ENCODE assay signal across 2 cellular contexts in the genomic region with DNA sequence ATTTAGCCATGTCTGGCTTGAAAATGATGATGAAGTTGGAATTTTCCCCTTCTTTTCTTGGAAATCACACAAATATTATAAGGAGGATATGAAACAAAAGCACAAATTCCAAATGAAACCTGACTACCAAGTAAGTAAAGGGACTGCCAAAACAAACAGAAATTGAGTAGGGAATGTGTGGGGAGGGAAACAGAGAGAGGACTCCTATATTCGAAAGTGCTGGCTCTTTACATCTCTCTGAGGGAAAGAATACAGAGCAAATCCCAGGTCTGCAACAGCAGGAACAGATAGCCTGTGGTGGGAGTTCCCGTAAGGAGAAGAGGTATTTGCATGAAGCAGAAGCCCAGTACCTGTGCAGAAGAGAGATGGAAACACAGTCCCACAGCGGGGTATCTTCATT.
TF ChIP-seq lines count a peak whose summit lies in the region.

No MANE protein-coding gene starts in this region.

TF ChIP-seq in HEK293T, 16 proteins besides CTCF, POLR2A, EP300 and RAD21 (continued from another document):
- no peak for TF ChIP-seq CTBP1 (IDR thresholded peaks at IDR 0.05; ENCODE audit: borderline replicate concordance)
- TF ChIP-seq HDGF (IDR thresholded peaks at IDR 0.05; ENCODE audit: borderline replicate concordance) = no peak
- TF ChIP-seq FOXK2 (IDR thresholded peaks at IDR 0.05) = no peak
- TF ChIP-seq SP1 (IDR thresholded peaks at IDR 0.05) = no peak
- no peak for TF ChIP-seq BHLHE40 (IDR thresholded peaks at IDR 0.05; ENCODE audit: borderline replicate concordance)
TF ChIP-seq in HEK293T: peak in this region for 0.

TF ChIP-seq in SK-N-SH, 30 proteins besides CTCF, POLR2A, EP300 and RAD21 (continued from another document):
- TF ChIP-seq, protein P1, sequence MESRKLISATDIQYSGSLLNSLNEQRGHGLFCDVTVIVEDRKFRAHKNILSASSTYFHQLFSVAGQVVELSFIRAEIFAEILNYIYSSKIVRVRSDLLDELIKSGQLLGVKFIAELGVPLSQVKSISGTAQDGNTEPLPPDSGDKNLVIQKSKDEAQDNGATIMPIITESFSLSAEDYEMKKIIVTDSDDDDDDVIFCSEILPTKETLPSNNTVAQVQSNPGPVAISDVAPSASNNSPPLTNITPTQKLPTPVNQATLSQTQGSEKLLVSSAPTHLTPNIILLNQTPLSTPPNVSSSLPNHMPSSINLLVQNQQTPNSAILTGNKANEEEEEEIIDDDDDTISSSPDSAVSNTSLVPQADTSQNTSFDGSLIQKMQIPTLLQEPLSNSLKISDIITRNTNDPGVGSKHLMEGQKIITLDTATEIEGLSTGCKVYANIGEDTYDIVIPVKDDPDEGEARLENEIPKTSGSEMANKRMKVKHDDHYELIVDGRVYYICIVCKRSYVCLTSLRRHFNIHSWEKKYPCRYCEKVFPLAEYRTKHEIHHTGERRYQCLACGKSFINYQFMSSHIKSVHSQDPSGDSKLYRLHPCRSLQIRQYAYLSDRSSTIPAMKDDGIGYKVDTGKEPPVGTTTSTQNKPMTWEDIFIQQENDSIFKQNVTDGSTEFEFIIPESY (IDR thresholded peaks at IDR 0.05; ENCODE audit: borderline replicate concordance, low read depth) = no peak
- TF ChIP-seq FOXM1 (IDR thresholded peaks at IDR 0.05; ENCODE audit: low read depth) = no peak
- TF ChIP-seq MEF2A (IDR thresholded peaks at IDR 0.05; ENCODE audit: borderline replicate concordance, low read depth) = no peak
